1 cellular context compared by ENCODE assay signal in genomic region chr3:123457841-123458240, GRCh38.
TF ChIP-seq lines count a peak whose summit lies in the region.

No MANE protein-coding gene starts in this region.

TF ChIP-seq in GM23338, 12 proteins besides CTCF, POLR2A, EP300 and RAD21 (continued from another document):
- peak; percentile 20; the same call in 1 of the 2 replicates for TF ChIP-seq NANOG (IDR thresholded peaks at IDR 0.05; ENCODE audit: borderline replicate concordance)
TF ChIP-seq in GM23338: peak in this region for 2.
